15 cellular contexts compared by ENCODE assay signal in the genomic region with DNA sequence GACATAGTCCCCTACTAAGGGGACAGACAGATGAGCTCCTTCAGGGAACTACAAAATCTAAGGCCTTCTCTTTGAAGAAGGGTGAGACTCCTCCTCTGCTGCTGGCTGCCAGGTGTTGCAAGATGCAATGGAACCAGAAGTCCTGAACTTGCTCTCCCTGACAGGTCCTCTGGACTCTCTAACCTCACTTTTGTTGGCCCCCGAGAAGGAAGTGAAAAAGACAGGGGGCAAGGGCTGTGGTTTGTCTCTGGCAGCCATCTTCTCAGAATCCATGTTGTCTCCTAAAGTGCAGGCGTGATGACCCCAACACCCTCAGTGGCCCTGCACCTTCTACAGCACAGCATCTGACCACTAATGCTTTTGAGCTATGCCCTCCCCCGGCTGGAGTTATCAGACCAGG.
"Had no signal": no experiment of that assay in that cellular context is flagged by ENCODE, and none has a peak within 500 bp of the region (broad histone marks: within the 10 kb centered on the region; RNA-seq: fewer than 3 reads in every experiment).

No MANE protein-coding gene starts in this region.

- H3K4me3 ChIP-seq: lower lobe of right lung, right lobe of liver, smooth muscle cell, vagina had no signal

- H3K9me3 ChIP-seq: lower lobe of right lung, right lobe of liver, vagina had no signal

- FAIRE-seq: endometrium, TTC549 had no signal

- H3K36me3 Mint-ChIP-seq: activated naive CD4-positive, alpha-beta T cell treated with anti-CD3 and anti-CD28 coated beads, Interleukin-2, amount 50 U/mL, for 72 hours; WTC11 had no signal

- H3K27me3 Mint-ChIP-seq: activated CD8-positive, alpha-beta T cell treated with anti-CD3 and anti-CD28 coated beads for 36 hours had no signal

- H3K27ac ChIP-seq: lower lobe of right lung, right lobe of liver, vagina had no signal

- H3K36me3 ChIP-seq: lower lobe of right lung, right lobe of liver, vagina had no signal

- H3K4me1 ChIP-seq: lower lobe of right lung, right lobe of liver, vagina had no signal

- DNase-seq: activated CD4-positive, alpha-beta T cell treated with anti-CD3 and anti-CD28 coated beads for 48 hours; activated CD8-positive, alpha-beta T cell treated with anti-CD3 and anti-CD28 coated beads for 36 hours; activated gamma-delta T cell; activated T-cell treated with anti-CD3 and anti-CD28 coated beads, Interleukin-2, amount 50 U/mL, for 4 hours; amniotic stem cell; left colon; lower lobe of right lung; midbrain; right lobe of liver had no signal

- H3K4me2 ChIP-seq: smooth muscle cell had no signal

- H3K27me3 ChIP-seq: right lobe of liver, vagina had no signal

- H3K4me3 Mint-ChIP-seq: activated CD8-positive, alpha-beta T cell treated with anti-CD3 and anti-CD28 coated beads for 36 hours; activated T-cell treated with anti-CD3 and anti-CD28 coated beads, Interleukin-2, amount 50 U/mL, for 4 hours; WTC11 had no signal

- H3K27ac Mint-ChIP-seq: activated CD8-positive, alpha-beta T cell treated with anti-CD3 and anti-CD28 coated beads for 36 hours; activated naive CD4-positive, alpha-beta T cell treated with anti-CD3 and anti-CD28 coated beads, Interleukin-2, amount 50 U/mL, for 72 hours; WTC11 had no signal

- ATAC-seq: activated CD8-positive, alpha-beta T cell treated with anti-CD3 and anti-CD28 coated beads for 36 hours; activated naive CD4-positive, alpha-beta T cell treated with anti-CD3 and anti-CD28 coated beads, Interleukin-2, amount 50 U/mL, for 72 hours; activated T-cell treated with anti-CD3 and anti-CD28 coated beads, Interleukin-2, amount 50 U/mL, for 4 hours; left colon; lower lobe of right lung; right lobe of liver; WTC11 had no signal

- H3K9me3 Mint-ChIP-seq: activated CD8-positive, alpha-beta T cell treated with anti-CD3 and anti-CD28 coated beads for 36 hours had no signal
